In the genomic region with DNA sequence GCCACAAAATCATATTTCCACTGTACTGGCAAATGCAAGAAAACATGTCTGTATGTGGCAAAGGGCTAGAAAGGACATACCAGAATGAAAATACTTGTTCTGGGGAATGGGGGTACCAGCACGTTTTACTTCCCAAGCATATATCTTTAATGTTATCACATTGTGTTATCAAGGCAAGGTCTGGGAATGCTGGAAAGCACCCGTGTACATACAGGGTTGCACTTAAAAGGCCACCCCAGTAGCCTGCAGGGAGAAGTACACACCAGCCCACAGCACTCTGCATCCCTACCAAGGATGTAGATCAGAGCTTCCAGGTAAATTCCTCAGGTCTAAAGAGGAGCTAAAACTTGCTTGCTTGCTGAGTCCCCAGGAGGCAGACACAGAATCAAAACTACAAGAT, we compare ENCODE assay signal across 22 cellular contexts.
DNase-seq lines count a peak whose midpoint lies in the region; ATAC-seq, FAIRE-seq and TF ChIP-seq lines count a peak whose summit lies in the region.
"Had no signal": no experiment of that assay in that cellular context is flagged by ENCODE, and none has a peak within 500 bp of the region (broad histone marks: within the 10 kb centered on the region; RNA-seq: fewer than 3 reads in every experiment).

No MANE protein-coding gene starts in this region.

- H3K36me3 Mint-ChIP-seq in nephron (ENCODE audit: low read depth): peaks cover 5% of the 10 kb centered on the region
- H3K36me3 Mint-ChIP-seq in stimulated activated naive B cell treated with anti-CD40 and anti-IgM and Interleukin-4, amounts not matched to agents 10 μg/mL and 1 μg/mL and 100 μg/mL, for 72 hours: peaks cover 10 to 17% of the 10 kb centered on the region in 2 donors

- no peak for ATAC-seq in stimulated activated naive B cell treated with anti-CD40 and anti-IgM and Interleukin-4, amounts not matched to agents 10 μg/mL and 1 μg/mL and 100 μg/mL, for 72 hours (replicated peaks)
- ATAC-seq in GM19455 (IDR thresholded peaks at IDR 0.05; ENCODE audit: unreplicated experiment) (no peak), HG03432 (IDR thresholded peaks at IDR 0.05; ENCODE audit: unreplicated experiment) (no peak), GM19351 (IDR thresholded peaks at IDR 0.05; ENCODE audit: unreplicated experiment) (no peak)
- ATAC-seq: Right ventricle myocardium inferior, SK-N-SH treated with all-trans-retinoic acid at 6 μM for 48 hours had no signal

- peak overlapping the region in 2 of 3 experiments; percentile 80 to 87 for H3K4me3 Mint-ChIP-seq in nephron
- H3K4me3 Mint-ChIP-seq in stimulated activated naive B cell treated with anti-CD40 and anti-IgM and Interleukin-4, amounts not matched to agents 10 μg/mL and 1 μg/mL and 100 μg/mL, for 72 hours: peak overlapping the region; percentile 84 to 85
- H3K4me3 Mint-ChIP-seq: CD4-positive, alpha-beta T cell had no signal

- H3K4me1 Mint-ChIP-seq in nephron: peaks cover 32% of the 10 kb centered on the region
- peaks cover 49 to 60% of the 10 kb centered on the region in 2 donors for H3K4me1 Mint-ChIP-seq in stimulated activated naive B cell treated with anti-CD40 and anti-IgM and Interleukin-4, amounts not matched to agents 10 μg/mL and 1 μg/mL and 100 μg/mL, for 72 hours

- peaks cover 18% of the 10 kb centered on the region for H3K9me3 Mint-ChIP-seq in nephron
- H3K9me3 Mint-ChIP-seq in stimulated activated naive B cell treated with anti-CD40 and anti-IgM and Interleukin-4, amounts not matched to agents 10 μg/mL and 1 μg/mL and 100 μg/mL, for 72 hours: peaks cover 11 to 13% of the 10 kb centered on the region in 2 donors
- H3K9me3 Mint-ChIP-seq: CD4-positive, alpha-beta T cell had no signal

- DNase-seq in GM12892 (ENCODE audit: insufficient read length) (no peak), ecto neural progenitor cell (ENCODE audit: low spot score) (peak; percentile 25)
- DNase-seq in stimulated activated naive B cell treated with anti-CD40 and anti-IgM and Interleukin-4, amounts not matched to agents 10 μg/mL and 1 μg/mL and 100 μg/mL, for 72 hours: no peak
- DNase-seq: CD4-positive, alpha-beta T cell; GM23248; HCEC 1CT; NCI-H1092; NCI-H1417 treated with DMSO at 0.1 percent for 48 hours; NCI-H1694 treated with DMSO at 0.1 percent for 48 hours; NCI-H2081; NCI-H2227 treated with DMSO at 0.1 percent for 48 hours; NCI-H526 treated with DMSO at 0.1 percent for 48 hours; PC-9; SJCRH30 had no signal

- TF ChIP-seq POLR2A in GM12892 (IDR thresholded peaks at IDR 0.05; ENCODE audit: low read depth, low read length): no peak

- peak; percentile 44 for FAIRE-seq in GM12892 (lab: Jason Lieb, UNC)
- FAIRE-seq: A204.1, D721Med had no signal

- no peak for TF ChIP-seq CTCF in nephron (IDR thresholded peaks at IDR 0.05; ENCODE audit: unreplicated experiment in 3 of 3)

- no peak overlapping the region for H3K27ac Mint-ChIP-seq in nephron
- peak overlapping the region; percentile 100 for H3K27ac Mint-ChIP-seq in stimulated activated naive B cell treated with anti-CD40 and anti-IgM and Interleukin-4, amounts not matched to agents 10 μg/mL and 1 μg/mL and 100 μg/mL, for 72 hours
- H3K27ac Mint-ChIP-seq: CD4-positive, alpha-beta T cell had no signal

- H3K27me3 Mint-ChIP-seq in nephron (ENCODE audit: low read depth): peaks cover 53% of the 10 kb centered on the region
- no peaks in the 10 kb centered on the region for H3K27me3 Mint-ChIP-seq in stimulated activated naive B cell treated with anti-CD40 and anti-IgM and Interleukin-4, amounts not matched to agents 10 μg/mL and 1 μg/mL and 100 μg/mL, for 72 hours
